ENCODE assay signal across 25 cellular contexts in genomic region chrX:20118065-20118824, GRCh38. TPM values are rescaled to one million over a fixed set of nuclear protein-coding genes. Genes with fewer than 3 reads are reported as not detected.
DNase-seq lines count a peak whose midpoint lies in the region; ATAC-seq, FAIRE-seq and TF ChIP-seq lines count a peak whose summit lies in the region.
"Had no signal": no experiment of that assay in that cellular context is flagged by ENCODE, and none has a peak within 500 bp of the region (broad histone marks: within the 10 kb centered on the region; RNA-seq: fewer than 3 reads in every experiment).

No MANE protein-coding gene starts in this region.

- TF ChIP-seq CTCF in bronchial epithelial cell (IDR thresholded peaks at IDR 0.05; ENCODE audit: insufficient read depth, low read length, severe bottlenecking): no peak

- CTCF ChIA-PET in CD4-positive, alpha-beta memory T cell (lab: Charles Lee; ENCODE audit: partially characterized antibody): no interaction called here

- no peaks in the 10 kb centered on the region for H3K27me3 ChIP-seq in bronchial epithelial cell (ENCODE audit: control insufficient read depth, insufficient read depth, low read length)
- H3K27me3 ChIP-seq in CD4-positive, alpha-beta memory T cell (ENCODE audit: insufficient read depth, low read length): no peaks in the 10 kb centered on the region

- H3K4me1 ChIP-seq in CD4-positive, alpha-beta memory T cell (ENCODE audit: insufficient read depth, low read length): no peaks in the 10 kb centered on the region
- H3K4me1 ChIP-seq: lower lobe of right lung had no signal

- no peak overlapping the region for H3K4me3 ChIP-seq in bronchial epithelial cell (ENCODE audit: low read depth, low read length)
- H3K4me3 ChIP-seq in CD4-positive, alpha-beta memory T cell (ENCODE audit: low read length in 2 of 2): no peak overlapping the region
- H3K4me3 ChIP-seq: lower lobe of right lung had no signal

- FAIRE-seq in bronchial epithelial cell (lab: Jason Lieb, UNC): no peak
- FAIRE-seq: endothelial cell of umbilical vein had no signal

- intact Hi-C loops in CD4-positive, alpha-beta memory T cell (cut with micrococcal nuclease): no loop called here

- H3K4me1 Mint-ChIP-seq in CD4-positive, alpha-beta memory T cell: peaks cover 0 to 15% (median 2%) of the 10 kb centered on the region in 4 donors
- H3K4me1 Mint-ChIP-seq: stimulated activated memory B cell treated with anti-CD40 and anti-IgM and Interleukin-4, amounts not matched to agents 10 μg/mL and 1 μg/mL and 100 μg/mL, for 72 hours had no signal

- H3K36me3 ChIP-seq in bronchial epithelial cell (ENCODE audit: control insufficient read depth, insufficient read depth, low read length): no peaks in the 10 kb centered on the region
- H3K36me3 ChIP-seq in CD4-positive, alpha-beta memory T cell (ENCODE audit: insufficient read depth, low read length): no peaks in the 10 kb centered on the region
- H3K36me3 ChIP-seq: lower lobe of right lung had no signal

- H3K27ac Mint-ChIP-seq in CD4-positive, alpha-beta memory T cell: no peak overlapping the region
- H3K27ac Mint-ChIP-seq: activated naive CD4-positive, alpha-beta T cell treated with anti-CD3 and anti-CD28 coated beads, Interleukin-2, amount 10 ng/mL, durations not matched to agents 7 days and 5 days; activated T-cell treated with anti-CD3 and anti-CD28 coated beads, Interleukin-2, amount 50 U/mL, for 72 hours; progenitor cell of endocrine pancreas; stimulated activated memory B cell treated with anti-CD40 and anti-IgM and Interleukin-4, amounts not matched to agents 10 μg/mL and 1 μg/mL and 100 μg/mL, for 72 hours had no signal

- H3K9me3 ChIP-seq in CD4-positive, alpha-beta memory T cell (ENCODE audit: control insufficient read depth in 1 of 2, low read length in 2 of 2): no peaks in the 10 kb centered on the region
- H3K9me3 ChIP-seq: lower lobe of right lung had no signal

- H3K9me3 Mint-ChIP-seq in CD4-positive, alpha-beta memory T cell: no peaks in the 10 kb centered on the region
- H3K9me3 Mint-ChIP-seq: activated naive CD4-positive, alpha-beta T cell treated with anti-CD3 and anti-CD28 coated beads, Interleukin-2, amount 10 ng/mL, durations not matched to agents 7 days and 5 days; activated T-cell treated with anti-CD3 and anti-CD28 coated beads, Interleukin-2, amount 50 U/mL, for 72 hours; stimulated activated memory B cell treated with anti-CD40 and anti-IgM and Interleukin-4, amounts not matched to agents 10 μg/mL and 1 μg/mL and 100 μg/mL, for 72 hours had no signal

- peaks cover 0 to 6% of the 10 kb centered on the region in 2 donors for H3K36me3 Mint-ChIP-seq in CD4-positive, alpha-beta memory T cell
- H3K36me3 Mint-ChIP-seq: activated naive CD4-positive, alpha-beta T cell treated with anti-CD3 and anti-CD28 coated beads, Interleukin-2, amount 10 ng/mL, durations not matched to agents 7 days and 5 days; stimulated activated memory B cell treated with anti-CD40 and anti-IgM and Interleukin-4, amounts not matched to agents 10 μg/mL and 1 μg/mL and 100 μg/mL, for 72 hours had no signal

- H3K27ac ChIP-seq in CD4-positive, alpha-beta memory T cell (ENCODE audit: low read depth, low read length): no peak overlapping the region
- H3K27ac ChIP-seq: lower lobe of right lung had no signal

- H3K4me3 Mint-ChIP-seq in CD4-positive, alpha-beta memory T cell: no peak overlapping the region
- H3K4me3 Mint-ChIP-seq: activated naive CD4-positive, alpha-beta T cell treated with anti-CD3 and anti-CD28 coated beads, Interleukin-2, amount 10 ng/mL, durations not matched to agents 7 days and 5 days; activated T-cell treated with anti-CD3 and anti-CD28 coated beads, Interleukin-2, amount 50 U/mL, for 72 hours; stimulated activated memory B cell treated with anti-CD40 and anti-IgM and Interleukin-4, amounts not matched to agents 10 μg/mL and 1 μg/mL and 100 μg/mL, for 72 hours had no signal

- POLR2A ChIA-PET in CD4-positive, alpha-beta memory T cell (lab: Charles Lee; ENCODE audit: partially characterized antibody): no interaction called here

- DNase-seq in DMS153 (lab: John Stamatoyannopoulos, UW) (peak; percentile 11), DMS153 treated with DMSO at 0.1 percent for 48 hours (lab: John Stamatoyannopoulos, UW; ENCODE audit: unreplicated experiment) (no peak), LoVo (ENCODE audit: low spot score) (peak; percentile 18), bronchial epithelial cell (ENCODE audit: low read depth) (peak; percentile 48), retina (peak; percentile 7), activated T-cell treated with anti-CD3 and anti-CD28 coated beads for 4 hours (no peak)
- DNase-seq in CD4-positive, alpha-beta memory T cell: no peak
- DNase-seq: 8988T; activated naive CD4-positive, alpha-beta T cell treated with anti-CD3 and anti-CD28 coated beads, Interleukin-2, amount 10 ng/mL, durations not matched to agents 7 days and 5 days; activated T-cell treated with anti-CD3 and anti-CD28 coated beads, Interleukin-2, amount 50 U/mL, for 72 hours; caudate nucleus; COR-L47; dermis blood vessel endothelial cell; GOT3; lower lobe of right lung; NCI-H1417 treated with DMSO at 0.1 percent for 48 hours; NCI-H2171; NCI-H82; stimulated activated CD4-positive, alpha-beta T cell treated with anti-CD3 and anti-CD28 coated beads, Interleukin-2, amount 100 ng/mL, for 24 hours; T-helper 1 cell had no signal

- H3K27me3 Mint-ChIP-seq in CD4-positive, alpha-beta memory T cell: peaks cover 2 to 8% of the 10 kb centered on the region in 2 donors

- ATAC-seq in GM18520 (IDR thresholded peaks at IDR 0.05; ENCODE audit: unreplicated experiment): no peak
- ATAC-seq: Panc1; stimulated activated memory B cell treated with anti-CD40 and anti-IgM and Interleukin-4, amounts not matched to agents 10 μg/mL and 1 μg/mL and 100 μg/mL, for 72 hours had no signal

RNA-seq across cellular contexts. Expression of gene MAP7D2, which starts 1.5 kb away (rescaled TPM):
- total RNA-seq in bronchial epithelial cell: under 0.01 and 0.38 TPM in 2 replicates
- total RNA-seq in CD4-positive, alpha-beta memory T cell: under 1 TPM in 1 of 2 experiments, not detected in 1; 0.17 TPM
- under 1 TPM in 1 of 2 donors, not detected in 1; 0.14 TPM for polyA plus RNA-seq in CD4-positive, alpha-beta memory T cell

RNA-seq across cellular contexts. Expression of gene EIF1AX, which starts 23.4 kb away (rescaled TPM):
- 29.2 and 55.0 TPM in 2 replicates for total RNA-seq in bronchial epithelial cell
- total RNA-seq in CD4-positive, alpha-beta memory T cell: 10 to 100 TPM; 61.1 to 62.4 TPM
- 100 to 1,000 TPM in 1 of 2 donors, 10 to 100 TPM in 1; 84.9 to 122 TPM for polyA plus RNA-seq in CD4-positive, alpha-beta memory T cell

Comparison
In these comparisons a context has a peak if more than half of its experiments do, and no peak if none do; other contexts are left out.
1. DNase-seq: peak in DMS153 (single experiment), LoVo (single experiment), bronchial epithelial cell (single experiment) and retina (single experiment); none in DMS153 treated with DMSO at 0.1 percent for 48 hours (single experiment), CD4-positive, alpha-beta memory T cell (0 of 5) and activated T-cell treated with anti-CD3 and anti-CD28 coated beads for 4 hours (single experiment).